In genomic region chr12:62799126-62799736, GRCh38 we compare ENCODE assay signal across 9 cellular contexts.
DNase-seq lines count a peak whose midpoint lies in the region; ATAC-seq, FAIRE-seq and TF ChIP-seq lines count a peak whose summit lies in the region.
"Had no signal": no experiment of that assay in that cellular context is flagged by ENCODE, and none has a peak within 500 bp of the region (broad histone marks: within the 10 kb centered on the region; RNA-seq: fewer than 3 reads in every experiment).

No MANE protein-coding gene starts in this region.

- no peak overlapping the region for H3K27ac Mint-ChIP-seq in activated naive CD4-positive, alpha-beta T cell treated with anti-CD3 and anti-CD28 coated beads, Interleukin-2, amount 50 U/mL, for 72 hours

- H3K27ac ChIP-seq in Karpas-422 (ENCODE audit: low read length) (no peak overlapping the region), heart left ventricle (no peak overlapping the region)
- H3K27ac ChIP-seq: BLaER1 had no signal

- intact Hi-C loops in heart left ventricle (cut with DNase I): loop anchor here (1.0 to 10.0 kb wide), 9 partner anchors 164 to 362 kb away; no protein-coding TSS in a partner anchor

- no peaks in the 10 kb centered on the region for H3K9me2 ChIP-seq in Karpas-422 (replicated peaks; ENCODE audit: insufficient read depth, low read length)

- H3K4me1 ChIP-seq in Karpas-422 (ENCODE audit: low read length) (no peaks in the 10 kb centered on the region), heart left ventricle (peaks cover 0 to 5% (median 0%) of the 10 kb centered on the region in 12 donors)

- H3K4me3 ChIP-seq in Karpas-422 (ENCODE audit: low read length) (no peak overlapping the region), heart left ventricle (no peak overlapping the region), retinal pigment epithelial cell (ENCODE audit: low read length) (no peak overlapping the region)
- H3K4me3 ChIP-seq: BLaER1 had no signal

- no peak overlapping the region for H3K4me2 ChIP-seq in Karpas-422 (ENCODE audit: low read depth, low read length, poor library complexity, severe bottlenecking)
- H3K4me2 ChIP-seq: BLaER1 had no signal

- no peak for TF ChIP-seq POLR2A in heart left ventricle (IDR thresholded peaks at IDR 0.05)

- H3K9me3 Mint-ChIP-seq in activated naive CD4-positive, alpha-beta T cell treated with anti-CD3 and anti-CD28 coated beads, Interleukin-2, amount 50 U/mL, for 72 hours: no peaks in the 10 kb centered on the region

- H4K20me1 ChIP-seq in Karpas-422 (ENCODE audit: insufficient read depth, low read depth, low read length): no peaks in the 10 kb centered on the region
- H4K20me1 ChIP-seq: BLaER1 had no signal

- H3K27me3 ChIP-seq in Karpas-422 (ENCODE audit: low read length): 0 out of 2 replicates have a peak, but pooled peaks cover 2% of the 10 kb centered on the region
- no peaks in the 10 kb centered on the region for H3K27me3 ChIP-seq in heart left ventricle
- H3K27me3 ChIP-seq: BLaER1 had no signal

- H2AFZ ChIP-seq in Karpas-422 (ENCODE audit: low read length): no peak overlapping the region

- H3K9ac ChIP-seq in Karpas-422 (ENCODE audit: low read length): no peak overlapping the region
- H3K9ac ChIP-seq: BLaER1 had no signal

- DNase-seq in NCI-H2196 (lab: John Stamatoyannopoulos, UW; ENCODE audit: unreplicated experiment): peak; percentile 81
- DNase-seq in NCI-H2196 treated with DMSO at 0.1 percent for 48 hours (lab: John Stamatoyannopoulos, UW; ENCODE audit: unreplicated experiment): no peak
- DNase-seq in GOT3 (lab: John Stamatoyannopoulos, UW): peak; percentile 87
- peak; percentile 88 for DNase-seq in Karpas-422
- DNase-seq in RCC 7860 (ENCODE audit: low spot score): peak; percentile 60
- DNase-seq in activated naive CD4-positive, alpha-beta T cell treated with anti-CD3 and anti-CD28 coated beads, Interleukin-2, amount 50 U/mL, for 72 hours (ENCODE audit: low spot score in 2 of 2): peak in 1 of 2 donors; percentile 68
- DNase-seq in heart left ventricle: peak in 4 of 5 donors; percentile 43 to 53 (median 49)
- DNase-seq in retinal pigment epithelial cell (ENCODE audit: low read depth): no peak

- no peaks in the 10 kb centered on the region for H3K36me3 Mint-ChIP-seq in activated naive CD4-positive, alpha-beta T cell treated with anti-CD3 and anti-CD28 coated beads, Interleukin-2, amount 50 U/mL, for 72 hours

- peak; percentile 69 for FAIRE-seq in RCC 7860 (lab: Jason Lieb, UNC)

- WGBS in heart left ventricle, 4 donors: 20 to 36% (median 30%) methylated on average over 2 of the region's 2 CpGs

- H3K9me3 ChIP-seq in Karpas-422 (ENCODE audit: low read length) (no peaks in the 10 kb centered on the region), heart left ventricle (no peaks in the 10 kb centered on the region)
- H3K9me3 ChIP-seq: BLaER1 had no signal

- peak; percentile 73 to 80 for ATAC-seq in activated naive CD4-positive, alpha-beta T cell treated with anti-CD3 and anti-CD28 coated beads, Interleukin-2, amount 50 U/mL, for 72 hours
- ATAC-seq in heart left ventricle: peak; percentile 62 to 84 (median 82)

- TF ChIP-seq CTCF in heart left ventricle (IDR thresholded peaks at IDR 0.05): peak; percentile 90 to 97 (median 94)
- peak; percentile 97 for TF ChIP-seq CTCF in retinal pigment epithelial cell (conservative IDR thresholded peaks at IDR 0.05; ENCODE audit: low read depth, low read length)

- no peaks in the 10 kb centered on the region for H3K36me3 ChIP-seq in Karpas-422 (ENCODE audit: insufficient read depth, low read length)
- peaks cover 0 to 15% (median 4%) of the 10 kb centered on the region in 9 donors for H3K36me3 ChIP-seq in heart left ventricle

- no peaks in the 10 kb centered on the region for H3K79me2 ChIP-seq in Karpas-422 (ENCODE audit: low read length)

Comparison
In these comparisons a context has a peak if more than half of its experiments do, and no peak if none do; other contexts are left out.
1. DNase-seq: peak in NCI-H2196 (single experiment), GOT3 (single experiment), Karpas-422 (single experiment), RCC 7860 (single experiment) and heart left ventricle (4 of 5); none in NCI-H2196 treated with DMSO at 0.1 percent for 48 hours (single experiment) and retinal pigment epithelial cell (single experiment).